ENCODE assay signal across 1 cellular context in the genomic region with DNA sequence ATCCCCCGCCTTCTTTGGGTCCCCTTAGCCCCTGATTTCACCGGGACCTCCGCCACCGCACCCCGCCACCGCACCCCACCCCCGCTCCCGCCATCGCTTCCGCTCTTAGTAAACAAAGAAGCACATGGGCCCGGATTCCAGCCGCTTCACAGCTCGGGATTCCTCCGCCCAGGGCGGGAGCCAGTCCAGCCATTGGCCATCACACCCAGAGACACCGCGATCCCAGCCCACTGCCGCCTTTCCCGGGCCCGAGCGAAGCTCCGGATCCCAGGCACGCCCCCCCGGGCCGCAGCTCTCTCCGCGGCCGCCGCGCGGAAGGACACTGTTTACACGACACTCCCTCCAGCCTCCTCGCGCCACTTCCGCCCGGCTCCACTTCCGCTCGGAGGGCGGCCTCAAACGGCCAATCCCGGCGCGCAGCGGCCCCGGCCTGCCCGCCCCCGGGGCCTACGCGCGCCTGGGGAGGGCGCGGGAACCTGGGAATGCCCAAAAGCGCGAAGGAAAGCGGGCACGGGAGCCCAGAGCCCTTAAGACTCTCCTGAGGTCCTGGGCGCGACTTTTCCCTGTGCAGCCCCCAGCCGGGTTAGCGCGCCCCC.
TF ChIP-seq lines count a peak whose summit lies in the region.

No MANE protein-coding gene starts in this region.

TF ChIP-seq in HepG2, 621 proteins besides CTCF, POLR2A, EP300 and RAD21 (continued from another document and continues in another):
- TF ChIP-seq, protein P1, sequence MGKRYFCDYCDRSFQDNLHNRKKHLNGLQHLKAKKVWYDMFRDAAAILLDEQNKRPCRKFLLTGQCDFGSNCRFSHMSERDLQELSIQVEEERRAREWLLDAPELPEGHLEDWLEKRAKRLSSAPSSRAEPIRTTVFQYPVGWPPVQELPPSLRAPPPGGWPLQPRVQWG (CRISPR knock-in tag; IDR thresholded peaks at IDR 0.05; ENCODE audit: borderline replicate concordance, low read depth), result no peak
- no peak for TF ChIP-seq REXO4 (CRISPR knock-in tag; IDR thresholded peaks at IDR 0.05; ENCODE audit: borderline replicate concordance)
- TF ChIP-seq KAT7 (CRISPR knock-in tag; IDR thresholded peaks at IDR 0.05; ENCODE audit: borderline replicate concordance), result peak; percentile 54; the same call in 1 of the 2 replicates
- TF ChIP-seq, protein P2, sequence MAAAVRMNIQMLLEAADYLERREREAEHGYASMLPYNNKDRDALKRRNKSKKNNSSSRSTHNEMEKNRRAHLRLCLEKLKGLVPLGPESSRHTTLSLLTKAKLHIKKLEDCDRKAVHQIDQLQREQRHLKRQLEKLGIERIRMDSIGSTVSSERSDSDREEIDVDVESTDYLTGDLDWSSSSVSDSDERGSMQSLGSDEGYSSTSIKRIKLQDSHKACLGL (CRISPR knock-in tag; IDR thresholded peaks at IDR 0.05), result peak; percentile 83; the same call in 1 of the 2 replicates
- TF ChIP-seq RORA (CRISPR knock-in tag; IDR thresholded peaks at IDR 0.05), result no peak
- TF ChIP-seq, protein P3, sequence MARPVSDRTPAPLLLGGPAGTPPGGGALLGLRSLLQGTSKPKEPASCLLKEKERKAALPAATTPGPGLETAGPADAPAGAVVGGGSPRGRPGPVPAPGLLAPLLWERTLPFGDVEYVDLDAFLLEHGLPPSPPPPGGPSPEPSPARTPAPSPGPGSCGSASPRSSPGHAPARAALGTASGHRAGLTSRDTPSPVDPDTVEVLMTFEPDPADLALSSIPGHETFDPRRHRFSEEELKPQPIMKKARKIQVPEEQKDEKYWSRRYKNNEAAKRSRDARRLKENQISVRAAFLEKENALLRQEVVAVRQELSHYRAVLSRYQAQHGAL (CRISPR knock-in tag; IDR thresholded peaks at IDR 0.05; ENCODE audit: not compliant biosample characterization), result no peak
- TF ChIP-seq, protein P4, sequence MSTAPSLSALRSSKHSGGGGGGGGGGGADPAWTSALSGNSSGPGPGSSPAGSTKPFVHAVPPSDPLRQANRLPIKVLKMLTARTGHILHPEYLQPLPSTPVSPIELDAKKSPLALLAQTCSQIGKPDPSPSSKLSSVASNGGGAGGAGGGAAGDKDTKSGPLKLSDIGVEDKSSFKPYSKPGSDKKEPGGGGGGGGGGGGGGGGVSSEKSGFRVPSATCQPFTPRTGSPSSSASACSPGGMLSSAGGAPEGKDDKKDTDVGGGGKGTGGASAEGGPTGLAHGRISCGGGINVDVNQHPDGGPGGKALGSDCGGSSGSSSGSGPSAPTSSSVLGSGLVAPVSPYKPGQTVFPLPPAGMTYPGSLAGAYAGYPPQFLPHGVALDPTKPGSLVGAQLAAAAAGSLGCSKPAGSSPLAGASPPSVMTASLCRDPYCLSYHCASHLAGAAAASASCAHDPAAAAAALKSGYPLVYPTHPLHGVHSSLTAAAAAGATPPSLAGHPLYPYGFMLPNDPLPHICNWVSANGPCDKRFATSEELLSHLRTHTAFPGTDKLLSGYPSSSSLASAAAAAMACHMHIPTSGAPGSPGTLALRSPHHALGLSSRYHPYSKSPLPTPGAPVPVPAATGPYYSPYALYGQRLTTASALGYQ (CRISPR knock-in tag; IDR thresholded peaks at IDR 0.05), result peak; percentile 58; the same call in 1 of the 2 replicates
- TF ChIP-seq ZNF558 (CRISPR knock-in tag; IDR thresholded peaks at IDR 0.05; ENCODE audit: borderline replicate concordance), result peak; percentile 65; the same call in 1 of the 2 replicates
- no peak for TF ChIP-seq ZNF432 (CRISPR knock-in tag; IDR thresholded peaks at IDR 0.05; ENCODE audit: borderline replicate concordance)
- TF ChIP-seq TGIF2 (CRISPR knock-in tag; IDR thresholded peaks at IDR 0.05), result peak; percentile 90
- TF ChIP-seq ZNF616 (CRISPR knock-in tag; IDR thresholded peaks at IDR 0.05; ENCODE audit: low read depth), result peak; percentile 63; the same call in 1 of the 2 replicates
- no peak for TF ChIP-seq ZNF672 (CRISPR knock-in tag; IDR thresholded peaks at IDR 0.05)
- TF ChIP-seq NCOA2 (CRISPR knock-in tag; IDR thresholded peaks at IDR 0.05), result no peak
- TF ChIP-seq, protein P5, sequence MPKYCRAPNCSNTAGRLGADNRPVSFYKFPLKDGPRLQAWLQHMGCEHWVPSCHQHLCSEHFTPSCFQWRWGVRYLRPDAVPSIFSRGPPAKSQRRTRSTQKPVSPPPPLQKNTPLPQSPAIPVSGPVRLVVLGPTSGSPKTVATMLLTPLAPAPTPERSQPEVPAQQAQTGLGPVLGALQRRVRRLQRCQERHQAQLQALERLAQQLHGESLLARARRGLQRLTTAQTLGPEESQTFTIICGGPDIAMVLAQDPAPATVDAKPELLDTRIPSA (CRISPR knock-in tag; IDR thresholded peaks at IDR 0.05; ENCODE audit: borderline replicate concordance), result no peak
- TF ChIP-seq ZNF678 (CRISPR knock-in tag; IDR thresholded peaks at IDR 0.05), result no peak; the same call in 1 of the 2 replicates
- TF ChIP-seq, protein P6, sequence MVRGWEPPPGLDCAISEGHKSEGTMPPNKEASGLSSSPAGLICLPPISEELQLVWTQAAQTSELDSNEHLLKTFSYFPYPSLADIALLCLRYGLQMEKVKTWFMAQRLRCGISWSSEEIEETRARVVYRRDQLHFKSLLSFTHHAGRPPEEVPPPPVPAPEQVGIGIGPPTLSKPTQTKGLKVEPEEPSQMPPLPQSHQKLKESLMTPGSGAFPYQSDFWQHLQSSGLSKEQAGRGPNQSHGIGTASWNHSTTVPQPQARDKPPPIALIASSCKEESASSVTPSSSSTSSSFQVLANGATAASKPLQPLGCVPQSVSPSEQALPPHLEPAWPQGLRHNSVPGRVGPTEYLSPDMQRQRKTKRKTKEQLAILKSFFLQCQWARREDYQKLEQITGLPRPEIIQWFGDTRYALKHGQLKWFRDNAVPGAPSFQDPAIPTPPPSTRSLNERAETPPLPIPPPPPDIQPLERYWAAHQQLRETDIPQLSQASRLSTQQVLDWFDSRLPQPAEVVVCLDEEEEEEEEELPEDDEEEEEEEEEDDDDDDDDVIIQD (CRISPR knock-in tag; IDR thresholded peaks at IDR 0.05; ENCODE audit: low read depth), result peak; percentile 45; the same call in 1 of the 2 replicates
- TF ChIP-seq, protein P7, sequence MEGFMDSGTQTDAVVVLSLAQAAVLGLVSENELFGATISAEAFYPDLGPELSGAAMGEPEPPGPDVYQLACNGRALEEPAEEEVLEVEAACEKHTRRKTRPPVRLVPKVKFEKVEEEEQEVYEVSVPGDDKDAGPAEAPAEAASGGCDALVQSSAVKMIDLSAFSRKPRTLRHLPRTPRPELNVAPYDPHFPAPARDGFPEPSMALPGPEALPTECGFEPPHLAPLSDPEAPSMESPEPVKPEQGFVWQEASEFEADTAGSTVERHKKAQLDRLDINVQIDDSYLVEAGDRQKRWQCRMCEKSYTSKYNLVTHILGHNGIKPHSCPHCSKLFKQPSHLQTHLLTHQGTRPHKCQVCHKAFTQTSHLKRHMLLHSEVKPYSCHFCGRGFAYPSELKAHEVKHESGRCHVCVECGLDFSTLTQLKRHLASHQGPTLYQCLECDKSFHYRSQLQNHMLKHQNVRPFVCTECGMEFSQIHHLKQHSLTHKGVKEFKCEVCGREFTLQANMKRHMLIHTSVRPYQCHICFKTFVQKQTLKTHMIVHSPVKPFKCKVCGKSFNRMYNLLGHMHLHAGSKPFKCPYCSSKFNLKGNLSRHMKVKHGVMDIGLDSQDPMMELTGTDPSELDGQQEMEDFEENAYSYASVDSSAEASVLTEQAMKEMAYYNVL (CRISPR knock-in tag; IDR thresholded peaks at IDR 0.05; ENCODE audit: borderline replicate concordance), result peak; percentile 38; the same call in 1 of the 2 replicates
- TF ChIP-seq, protein P8, sequence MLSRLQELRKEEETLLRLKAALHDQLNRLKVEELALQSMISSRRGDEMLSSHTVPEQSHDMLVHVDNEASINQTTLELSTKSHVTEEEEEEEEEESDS (CRISPR knock-in tag; IDR thresholded peaks at IDR 0.05; ENCODE audit: borderline replicate concordance), result no peak
- TF ChIP-seq ZNF776 (CRISPR knock-in tag; IDR thresholded peaks at IDR 0.05), result no peak; the same call in 1 of the 2 replicates
- TF ChIP-seq, protein P9, sequence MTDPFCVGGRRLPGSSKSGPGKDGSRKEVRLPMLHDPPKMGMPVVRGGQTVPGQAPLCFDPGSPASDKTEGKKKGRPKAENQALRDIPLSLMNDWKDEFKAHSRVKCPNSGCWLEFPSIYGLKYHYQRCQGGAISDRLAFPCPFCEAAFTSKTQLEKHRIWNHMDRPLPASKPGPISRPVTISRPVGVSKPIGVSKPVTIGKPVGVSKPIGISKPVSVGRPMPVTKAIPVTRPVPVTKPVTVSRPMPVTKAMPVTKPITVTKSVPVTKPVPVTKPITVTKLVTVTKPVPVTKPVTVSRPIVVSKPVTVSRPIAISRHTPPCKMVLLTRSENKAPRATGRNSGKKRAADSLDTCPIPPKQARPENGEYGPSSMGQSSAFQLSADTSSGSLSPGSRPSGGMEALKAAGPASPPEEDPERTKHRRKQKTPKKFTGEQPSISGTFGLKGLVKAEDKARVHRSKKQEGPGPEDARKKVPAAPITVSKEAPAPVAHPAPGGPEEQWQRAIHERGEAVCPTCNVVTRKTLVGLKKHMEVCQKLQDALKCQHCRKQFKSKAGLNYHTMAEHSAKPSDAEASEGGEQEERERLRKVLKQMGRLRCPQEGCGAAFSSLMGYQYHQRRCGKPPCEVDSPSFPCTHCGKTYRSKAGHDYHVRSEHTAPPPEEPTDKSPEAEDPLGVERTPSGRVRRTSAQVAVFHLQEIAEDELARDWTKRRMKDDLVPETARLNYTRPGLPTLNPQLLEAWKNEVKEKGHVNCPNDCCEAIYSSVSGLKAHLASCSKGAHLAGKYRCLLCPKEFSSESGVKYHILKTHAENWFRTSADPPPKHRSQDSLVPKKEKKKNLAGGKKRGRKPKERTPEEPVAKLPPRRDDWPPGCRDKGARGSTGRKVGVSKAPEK (CRISPR knock-in tag; IDR thresholded peaks at IDR 0.05; ENCODE audit: borderline replicate concordance), result no peak
- no peak for TF ChIP-seq SRSF9 (IDR thresholded peaks at IDR 0.05; ENCODE audit: borderline replicate concordance, insufficient read depth, low read depth, low read length, poor library complexity, severe bottlenecking)
- TF ChIP-seq ZNF260 (CRISPR knock-in tag; IDR thresholded peaks at IDR 0.05; ENCODE audit: borderline replicate concordance, low read depth), result no peak
- TF ChIP-seq PRMT3 (CRISPR knock-in tag; IDR thresholded peaks at IDR 0.05; ENCODE audit: borderline replicate concordance, low read depth), result no peak
- no peak for TF ChIP-seq ZKSCAN1 (IDR thresholded peaks at IDR 0.05; ENCODE audit: low read length)
- TF ChIP-seq ZNF839 (CRISPR knock-in tag; IDR thresholded peaks at IDR 0.05; ENCODE audit: borderline replicate concordance), result 0 out of 2 replicates have a peak, but pooled peaks have one; percentile 60
- no peak for TF ChIP-seq JUNB (CRISPR knock-in tag; IDR thresholded peaks at IDR 0.05; ENCODE audit: borderline replicate concordance)
- no peak for TF ChIP-seq REL (CRISPR knock-in tag; conservative IDR thresholded peaks at IDR 0.05)
- no peak for TF ChIP-seq ATF7 (IDR thresholded peaks at IDR 0.05)
- no peak for TF ChIP-seq ATF7 (CRISPR knock-in tag; IDR thresholded peaks at IDR 0.05)
- peak; percentile 95 for TF ChIP-seq ZNF878 (CRISPR knock-in tag; IDR thresholded peaks at IDR 0.05)
- no peak; the same call in 1 of the 2 replicates for TF ChIP-seq ZNF792 (CRISPR knock-in tag; IDR thresholded peaks at IDR 0.05)
- TF ChIP-seq, protein P10, sequence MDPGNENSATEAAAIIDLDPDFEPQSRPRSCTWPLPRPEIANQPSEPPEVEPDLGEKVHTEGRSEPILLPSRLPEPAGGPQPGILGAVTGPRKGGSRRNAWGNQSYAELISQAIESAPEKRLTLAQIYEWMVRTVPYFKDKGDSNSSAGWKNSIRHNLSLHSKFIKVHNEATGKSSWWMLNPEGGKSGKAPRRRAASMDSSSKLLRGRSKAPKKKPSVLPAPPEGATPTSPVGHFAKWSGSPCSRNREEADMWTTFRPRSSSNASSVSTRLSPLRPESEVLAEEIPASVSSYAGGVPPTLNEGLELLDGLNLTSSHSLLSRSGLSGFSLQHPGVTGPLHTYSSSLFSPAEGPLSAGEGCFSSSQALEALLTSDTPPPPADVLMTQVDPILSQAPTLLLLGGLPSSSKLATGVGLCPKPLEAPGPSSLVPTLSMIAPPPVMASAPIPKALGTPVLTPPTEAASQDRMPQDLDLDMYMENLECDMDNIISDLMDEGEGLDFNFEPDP (CRISPR knock-in tag; conservative IDR thresholded peaks at IDR 0.05), result no peak
- TF ChIP-seq, protein P11, sequence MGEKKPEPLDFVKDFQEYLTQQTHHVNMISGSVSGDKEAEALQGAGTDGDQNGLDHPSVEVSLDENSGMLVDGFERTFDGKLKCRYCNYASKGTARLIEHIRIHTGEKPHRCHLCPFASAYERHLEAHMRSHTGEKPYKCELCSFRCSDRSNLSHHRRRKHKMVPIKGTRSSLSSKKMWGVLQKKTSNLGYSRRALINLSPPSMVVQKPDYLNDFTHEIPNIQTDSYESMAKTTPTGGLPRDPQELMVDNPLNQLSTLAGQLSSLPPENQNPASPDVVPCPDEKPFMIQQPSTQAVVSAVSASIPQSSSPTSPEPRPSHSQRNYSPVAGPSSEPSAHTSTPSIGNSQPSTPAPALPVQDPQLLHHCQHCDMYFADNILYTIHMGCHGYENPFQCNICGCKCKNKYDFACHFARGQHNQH (CRISPR knock-in tag; IDR thresholded peaks at IDR 0.05), result peak; percentile 79; the same call in 1 of the 2 replicates
- TF ChIP-seq ZNF496 (CRISPR knock-in tag; IDR thresholded peaks at IDR 0.05; ENCODE audit: insufficient replicate concordance), result no peak
- peak; percentile 85 for TF ChIP-seq KLF6 (CRISPR knock-in tag; IDR thresholded peaks at IDR 0.05)
- TF ChIP-seq, protein P12, sequence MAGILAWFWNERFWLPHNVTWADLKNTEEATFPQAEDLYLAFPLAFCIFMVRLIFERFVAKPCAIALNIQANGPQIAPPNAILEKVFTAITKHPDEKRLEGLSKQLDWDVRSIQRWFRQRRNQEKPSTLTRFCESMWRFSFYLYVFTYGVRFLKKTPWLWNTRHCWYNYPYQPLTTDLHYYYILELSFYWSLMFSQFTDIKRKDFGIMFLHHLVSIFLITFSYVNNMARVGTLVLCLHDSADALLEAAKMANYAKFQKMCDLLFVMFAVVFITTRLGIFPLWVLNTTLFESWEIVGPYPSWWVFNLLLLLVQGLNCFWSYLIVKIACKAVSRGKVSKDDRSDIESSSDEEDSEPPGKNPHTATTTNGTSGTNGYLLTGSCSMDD (CRISPR knock-in tag; IDR thresholded peaks at IDR 0.05), result no peak
- TF ChIP-seq, protein P13, sequence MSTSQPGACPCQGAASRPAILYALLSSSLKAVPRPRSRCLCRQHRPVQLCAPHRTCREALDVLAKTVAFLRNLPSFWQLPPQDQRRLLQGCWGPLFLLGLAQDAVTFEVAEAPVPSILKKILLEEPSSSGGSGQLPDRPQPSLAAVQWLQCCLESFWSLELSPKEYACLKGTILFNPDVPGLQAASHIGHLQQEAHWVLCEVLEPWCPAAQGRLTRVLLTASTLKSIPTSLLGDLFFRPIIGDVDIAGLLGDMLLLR (CRISPR knock-in tag; IDR thresholded peaks at IDR 0.05), result peak; percentile 80; the same call in 1 of the 2 replicates
- TF ChIP-seq GABPB1 (CRISPR knock-in tag; IDR thresholded peaks at IDR 0.05), result peak; percentile 94
- TF ChIP-seq CHD2 (IDR thresholded peaks at IDR 0.05; ENCODE audit: low read depth, low read length), result peak; percentile 88
- TF ChIP-seq NR2F1 (CRISPR knock-in tag; IDR thresholded peaks at IDR 0.05), result no peak
